In genomic region chr17:76094046-76094445, GRCh38 we compare ENCODE assay signal across 26 cellular contexts. TPM values are rescaled to one million over a fixed set of nuclear protein-coding genes. Genes with fewer than 3 reads are reported as not detected.
"Had no signal": no experiment of that assay in that cellular context is flagged by ENCODE, and none has a peak within 500 bp of the region (broad histone marks: within the 10 kb centered on the region; RNA-seq: fewer than 3 reads in every experiment).

No MANE protein-coding gene starts in this region.

- H3K27ac Mint-ChIP-seq: natural killer cell; stimulated activated naive CD8-positive, alpha-beta T cell treated with anti-CD3 and anti-CD28 coated beads, Interleukin-15, Interleukin-2, amounts not matched to agents 100 ng/mL and 50 ng/mL, for 24 hours had no signal

- H3K4me3 Mint-ChIP-seq: natural killer cell; neural crest cell; stimulated activated effector memory CD8-positive, alpha-beta T cell treated with anti-CD3 and anti-CD28 coated beads, Interleukin-12 subunit alpha, Interleukin-12 subunit beta, amount 100 ng/mL, for 72 hours; stimulated activated naive CD8-positive, alpha-beta T cell treated with anti-CD3 and anti-CD28 coated beads, Interleukin-15, Interleukin-2, amounts not matched to agents 100 ng/mL and 50 ng/mL, for 24 hours had no signal

- H3K9me3 ChIP-seq: gastrocnemius medialis, heart right ventricle, ovary, right atrium auricular region, testis, transverse colon had no signal

- H3K36me3 Mint-ChIP-seq: natural killer cell had no signal

- H3K4me3 ChIP-seq: coronary artery, gastrocnemius medialis, heart right ventricle, ovary, right atrium auricular region, smooth muscle cell, testis, transverse colon had no signal

- H3K4me1 Mint-ChIP-seq: neural crest cell; stimulated activated effector memory CD8-positive, alpha-beta T cell treated with anti-CD3 and anti-CD28 coated beads, Interleukin-12 subunit alpha, Interleukin-12 subunit beta, amount 100 ng/mL, for 72 hours had no signal

- H3K4me2 ChIP-seq: smooth muscle cell had no signal

- ATAC-seq: gastrocnemius medialis; heart right ventricle; natural killer cell; stimulated activated effector memory CD8-positive, alpha-beta T cell treated with anti-CD3 and anti-CD28 coated beads, Interleukin-12 subunit alpha, Interleukin-12 subunit beta, amount 100 ng/mL, for 72 hours had no signal

- H3K4me1 ChIP-seq: gastrocnemius medialis, testis, transverse colon had no signal

- H3K27me3 Mint-ChIP-seq: stimulated activated naive CD8-positive, alpha-beta T cell treated with anti-CD3 and anti-CD28 coated beads, Interleukin-15, Interleukin-2, amounts not matched to agents 100 ng/mL and 50 ng/mL, for 24 hours had no signal

- H3K36me3 ChIP-seq: ovary had no signal

- H3K27me3 ChIP-seq: gastrocnemius medialis, heart right ventricle, ovary, right atrium auricular region, testis, transverse colon had no signal

- DNase-seq: effector CD4-positive, alpha-beta T cell; gastrocnemius medialis; heart right ventricle; hypothalamus; kidney glomerular epithelial cell; mammary epithelial cell; natural killer cell; ovary; stimulated activated CD4-positive, alpha-beta T cell treated with anti-CD3 and anti-CD28 coated beads, Interleukin-4, amount 100 ng/mL, for 1 hour; stimulated activated CD8-positive, alpha-beta memory T cell treated with anti-CD3 and anti-CD28 coated beads, Interleukin-4, amount 100 ng/mL, for 48 hours; testis; transverse colon had no signal

- H3K9me3 Mint-ChIP-seq: natural killer cell; neural crest cell; stimulated activated effector memory CD8-positive, alpha-beta T cell treated with anti-CD3 and anti-CD28 coated beads, Interleukin-12 subunit alpha, Interleukin-12 subunit beta, amount 100 ng/mL, for 72 hours; stimulated activated naive CD8-positive, alpha-beta T cell treated with anti-CD3 and anti-CD28 coated beads, Interleukin-15, Interleukin-2, amounts not matched to agents 100 ng/mL and 50 ng/mL, for 24 hours had no signal

- H3K27ac ChIP-seq: coronary artery, gastrocnemius medialis, heart right ventricle, ovary, right atrium auricular region, testis, transverse colon had no signal

RNA-seq across cellular contexts. Expression of gene ZACN, which starts 15.1 kb away (rescaled TPM):
- total RNA-seq: cerebellum, dermis microvascular lymphatic vessel endothelial cell, gastrocnemius medialis, heart right ventricle, liver, mammary epithelial cell, mesenteric fat pad, mucosa of gallbladder, myocyte, posterior vena cava, right atrium auricular region, smooth muscle cell, urinary bladder had no signal

RNA-seq across cellular contexts. Expression of gene GALR2, which starts 19.5 kb away (rescaled TPM):
- total RNA-seq: cerebellum, heart right ventricle, mammary epithelial cell, mesenteric fat pad, myocyte, neural crest cell, posterior vena cava, right atrium auricular region, smooth muscle cell, urinary bladder had no signal

RNA-seq across cellular contexts. Expression of gene FOXJ1, which starts 47.0 kb away (rescaled TPM):
- total RNA-seq: dermis microvascular lymphatic vessel endothelial cell, heart right ventricle, mammary epithelial cell, mucosa of gallbladder, myocyte, posterior vena cava, right atrium auricular region, smooth muscle cell had no signal
